15 cellular contexts compared by ENCODE assay signal in genomic region chr6:32095338-32096086, GRCh38. TPM values are rescaled to one million over a fixed set of nuclear protein-coding genes. Genes with fewer than 3 reads are reported as not detected.
DNase-seq lines count a peak whose midpoint lies in the region; ATAC-seq and TF ChIP-seq lines count a peak whose summit lies in the region.
"Had no signal": no experiment of that assay in that cellular context is flagged by ENCODE, and none has a peak within 500 bp of the region (broad histone marks: within the 10 kb centered on the region; RNA-seq: fewer than 3 reads in every experiment).

No MANE protein-coding gene starts in this region.

- H3K27me3 Mint-ChIP-seq in T-cell = peaks cover 44 to 49% of the 10 kb centered on the region in 2 donors
- H3K27me3 Mint-ChIP-seq in effector memory CD8-positive, alpha-beta T cell = peaks cover 43 to 71% of the 10 kb centered on the region in 2 donors

- H3K9me3 Mint-ChIP-seq in T-cell = no peaks in the 10 kb centered on the region
- no peaks in the 10 kb centered on the region for H3K9me3 Mint-ChIP-seq in effector memory CD8-positive, alpha-beta T cell
- H3K9me3 Mint-ChIP-seq: activated CD4-positive, alpha-beta T cell treated with anti-CD3 and anti-CD28 coated beads, Interleukin-2, amount 10 ng/mL, durations not matched to agents 24 days and 14 days; mesothelial cell of epicardium had no signal

- 77% methylated on average over 3 of the region's 30 CpGs; no CpG with 5 or more reads in 1 of the 2 donors for WGBS in gastroesophageal sphincter (ENCODE audit: low coverage in 1 of 2), 2 donors
- WGBS in stomach, 5 donors = 61 to 83% (median 73%) methylated on average over 23 to 30 of the region's 30 CpGs

- H3K27me3 ChIP-seq in gastroesophageal sphincter = peaks cover 26% of the 10 kb centered on the region
- peaks cover 5 to 42% (median 17%) of the 10 kb centered on the region in 3 donors for H3K27me3 ChIP-seq in stomach
- H3K27me3 ChIP-seq: testis had no signal

- peak; percentile 30 for DNase-seq in NCI-H1105 treated with DMSO at 0.1 percent for 48 hours (lab: John Stamatoyannopoulos, UW)
- DNase-seq in NCI-H1105 (lab: John Stamatoyannopoulos, UW) = no peak
- no peak for DNase-seq in T-cell
- no peak for DNase-seq in stomach
- no peak for DNase-seq in effector memory CD8-positive, alpha-beta T cell
- no peak for DNase-seq in GM19240 (ENCODE audit: insufficient read length, low spot score)
- DNase-seq: ACHN; activated CD4-positive, alpha-beta T cell treated with anti-CD3 and anti-CD28 coated beads, Interleukin-2, amount 10 ng/mL, durations not matched to agents 24 days and 14 days; right lobe of liver; testis had no signal

- H3K4me3 ChIP-seq in gastroesophageal sphincter (peak overlapping the region in 1 of 2 donors; percentile 38), stomach (peak overlapping the region in 3 of 4 donors; percentile 18 to 25 (median 23))
- H3K4me3 ChIP-seq: right lobe of liver, testis had no signal

- H3K4me1 Mint-ChIP-seq in T-cell = peaks cover 0 to 4% (median 3%) of the 10 kb centered on the region in 3 donors
- H3K4me1 Mint-ChIP-seq in effector memory CD8-positive, alpha-beta T cell (ENCODE audit: low read depth in 2 of 2) = peaks cover 0 to 3% of the 10 kb centered on the region in 2 donors
- H3K4me1 Mint-ChIP-seq: activated CD4-positive, alpha-beta T cell treated with anti-CD3 and anti-CD28 coated beads, Interleukin-2, amount 10 ng/mL, durations not matched to agents 24 days and 14 days had no signal

- H3K27ac ChIP-seq in gastroesophageal sphincter (peak overlapping the region in 3 of 4 donors; percentile 22 to 25 (median 24)), stomach (peak overlapping the region in 1 of 5 donors; percentile 8)
- H3K27ac ChIP-seq: epithelial cell of prostate, right lobe of liver, testis had no signal

- ATAC-seq in T-cell (replicated peaks in 1 of 4) (peak in 2 of 4 experiments; percentile 41 to 60), gastroesophageal sphincter (no peak), HG02885 (IDR thresholded peaks at IDR 0.05; ENCODE audit: poor library complexity, unreplicated experiment) (no peak)
- no peak for ATAC-seq in effector memory CD8-positive, alpha-beta T cell (replicated peaks)

- peak overlapping the region in 2 of 3 donors; percentile 25 to 56 for H3K4me3 Mint-ChIP-seq in T-cell
- peak overlapping the region in 1 of 2 donors; percentile 14 for H3K4me3 Mint-ChIP-seq in effector memory CD8-positive, alpha-beta T cell
- H3K4me3 Mint-ChIP-seq: activated CD4-positive, alpha-beta T cell treated with anti-CD3 and anti-CD28 coated beads, Interleukin-2, amount 10 ng/mL, durations not matched to agents 24 days and 14 days; mesothelial cell of epicardium had no signal

- no peaks in the 10 kb centered on the region for H3K36me3 Mint-ChIP-seq in T-cell
- peaks cover 3% of the 10 kb centered on the region for H3K36me3 Mint-ChIP-seq in effector memory CD8-positive, alpha-beta T cell (ENCODE audit: insufficient read depth)
- H3K36me3 Mint-ChIP-seq: mesothelial cell of epicardium had no signal

- intact Hi-C loops in stomach (cut with DNase I; ENCODE audit: low total_unique reads) = no loop called here

- CTCF ChIA-PET in T-cell (lab: Charles Lee) = no interaction called here

- no peaks in the 10 kb centered on the region for H3K9me3 ChIP-seq in gastroesophageal sphincter
- H3K9me3 ChIP-seq in stomach = no peaks in the 10 kb centered on the region
- H3K9me3 ChIP-seq: right lobe of liver, testis had no signal

- TF ChIP-seq CTCF in gastroesophageal sphincter (IDR thresholded peaks at IDR 0.05) = no peak
- no peak for TF ChIP-seq CTCF in stomach (IDR thresholded peaks at IDR 0.05)

- H3K36me3 ChIP-seq in gastroesophageal sphincter = peaks cover 0 to 38% of the 10 kb centered on the region in 2 donors
- H3K36me3 ChIP-seq in stomach = peaks cover 0 to 4% (median 0%) of the 10 kb centered on the region in 4 donors
- H3K36me3 ChIP-seq: right lobe of liver had no signal

- H3K4me1 ChIP-seq in gastroesophageal sphincter (peaks cover 0 to 63% (median 30%) of the 10 kb centered on the region in 3 donors), stomach (peaks cover 21 to 40% (median 32%) of the 10 kb centered on the region in 4 donors)

- POLR2A ChIA-PET in T-cell (lab: Charles Lee) = no interaction called here

- TF ChIP-seq POLR2A in gastroesophageal sphincter (IDR thresholded peaks at IDR 0.05) = no peak
- no peak for TF ChIP-seq POLR2A in stomach (IDR thresholded peaks at IDR 0.05)

- TF ChIP-seq EP300 in gastroesophageal sphincter (IDR thresholded peaks at IDR 0.05) (no peak), stomach (IDR thresholded peaks at IDR 0.05) (no peak)

- no peak overlapping the region for H3K27ac Mint-ChIP-seq in T-cell
- H3K27ac Mint-ChIP-seq in effector memory CD8-positive, alpha-beta T cell = no peak overlapping the region
- H3K27ac Mint-ChIP-seq: activated CD4-positive, alpha-beta T cell treated with anti-CD3 and anti-CD28 coated beads, Interleukin-2, amount 10 ng/mL, durations not matched to agents 24 days and 14 days; mesothelial cell of epicardium had no signal

RNA-seq across cellular contexts. Expression of gene TNXB, which starts 13.6 kb away (rescaled TPM):
- total RNA-seq in T-cell (10 to 100 TPM in 4 of 5 donors, 1 to 10 TPM in 1; 8.0 to 20.9 (median 15.4) TPM), gastroesophageal sphincter (100 to 1,000 TPM; 148 to 394 (median 190) TPM), stomach (100 to 1,000 TPM in 1 of 5 donors, 10 to 100 TPM in 4; 43.8 to 408 (median 71.0) TPM)
- polyA plus RNA-seq in stomach = 10 to 100 TPM; 15.1 to 17.7 (median 15.7) TPM

RNA-seq across cellular contexts. Expression of gene ATF6B, which starts 32.5 kb away (rescaled TPM):
- total RNA-seq in T-cell (100 to 1,000 TPM; 106 to 151 (median 145) TPM), gastroesophageal sphincter (10 to 100 TPM; 13.3 to 26.9 (median 25.2) TPM), stomach (100 to 1,000 TPM in 2 of 5 donors, 10 to 100 TPM in 3; 22.8 to 718 (median 73.3) TPM)
- 10 to 100 TPM; 20.9 to 48.1 (median 24.4) TPM for polyA plus RNA-seq in stomach

RNA-seq across cellular contexts. Expression of gene FKBPL, which starts 34.6 kb away (rescaled TPM):
- total RNA-seq in T-cell = 1 to 10 TPM in 4 of 5 donors, under 1 TPM in 1; 0.83 to 3.7 (median 1.5) TPM
- total RNA-seq in gastroesophageal sphincter = 1 to 10 TPM; 2.3 to 4.2 (median 3.7) TPM
- total RNA-seq in stomach = 1 to 10 TPM in 2 of 5 donors, under 1 TPM in 1, not detected in 2; 0.45 to 3.3 (median 3.2) TPM
- polyA plus RNA-seq in stomach = 1 to 10 TPM; 2.7 to 9.6 (median 8.5) TPM

RNA-seq across cellular contexts. Expression of gene PRRT1, which starts 56.2 kb away (rescaled TPM):
- total RNA-seq in T-cell = 1 to 10 TPM; 1.7 to 3.3 (median 2.3) TPM
- total RNA-seq in gastroesophageal sphincter = 1 to 10 TPM; 1.2 to 4.8 (median 3.1) TPM
- under 1 TPM in 3 of 5 donors, not detected in 2; 0.18 to 0.87 (median 0.87) TPM for total RNA-seq in stomach
- polyA plus RNA-seq in stomach = 1 to 10 TPM; 1.9 to 6.0 (median 3.4) TPM
- total RNA-seq: bronchial epithelial cell had no signal

RNA-seq across cellular contexts. Expression of gene CYP21A2, which starts 57.3 kb away (rescaled TPM):
- 1 to 10 TPM in 3 of 5 donors, under 1 TPM in 2; 0.43 to 2.2 (median 1.6) TPM for total RNA-seq in T-cell
- total RNA-seq in gastroesophageal sphincter = 1 to 10 TPM in 1 of 4 donors, under 1 TPM in 2, not detected in 1; 0.47 to 1.7 (median 0.81) TPM
- not detected for total RNA-seq in stomach
- 10 to 100 TPM in 1 of 3 donors, 1 to 10 TPM in 2; 1.3 to 23.8 (median 1.4) TPM for polyA plus RNA-seq in stomach
- total RNA-seq: bronchial epithelial cell had no signal
